In the genomic region with DNA sequence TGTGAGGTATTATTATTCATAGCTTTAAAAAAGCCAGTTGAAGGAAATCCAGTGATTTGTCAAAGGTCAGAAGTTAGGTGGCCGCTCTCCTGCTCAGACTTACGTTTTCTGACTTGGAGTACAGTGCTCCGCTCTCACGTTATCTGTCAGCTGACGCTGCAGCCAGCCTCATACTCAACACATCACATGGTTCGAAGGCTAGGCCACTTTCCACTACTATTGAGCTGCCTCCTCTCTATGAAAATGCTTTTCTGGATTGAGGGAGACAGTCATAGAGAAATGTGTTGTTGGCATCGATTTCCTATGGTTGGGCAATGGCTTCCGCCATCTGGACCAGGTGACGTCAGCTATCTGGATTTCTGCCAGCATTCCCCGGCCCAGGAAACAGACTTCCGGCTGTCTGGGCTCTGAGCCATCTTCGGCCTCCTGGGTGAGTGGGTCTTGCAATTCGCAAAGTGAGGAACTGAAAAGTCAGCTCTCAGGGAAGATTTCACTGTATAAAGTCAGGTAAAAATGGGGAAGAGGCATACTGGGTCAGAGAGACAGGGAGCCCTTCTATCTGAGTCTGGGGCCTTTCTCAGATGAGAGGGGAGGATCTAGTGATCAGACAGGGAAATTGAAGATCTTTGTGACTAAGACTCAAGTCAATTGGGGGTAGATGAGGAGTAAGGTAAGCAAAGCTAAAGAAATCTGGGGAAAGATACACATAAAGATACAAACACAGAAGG, we compare ENCODE assay signal across 1 cellular context.
A peak's percentile ranks its signal among the peaks of the same experiment; 100 is the strongest.
TF ChIP-seq lines count a peak whose summit lies in the region.

No MANE protein-coding gene starts in this region.

TF ChIP-seq in HCT116, 20 proteins besides CTCF, POLR2A, EP300 and RAD21 (continued from another document):
- no peak; the same call in 1 of the 2 replicates for TF ChIP-seq ELF1 (IDR thresholded peaks at IDR 0.05; ENCODE audit: borderline replicate concordance, low read depth)
- TF ChIP-seq ZNF274 (IDR thresholded peaks at IDR 0.05; ENCODE audit: low read depth, low read length) = no peak
- TF ChIP-seq CBX3 (IDR thresholded peaks at IDR 0.05; ENCODE audit: low read depth) = peak; percentile 71
- TF ChIP-seq, protein P1, sequence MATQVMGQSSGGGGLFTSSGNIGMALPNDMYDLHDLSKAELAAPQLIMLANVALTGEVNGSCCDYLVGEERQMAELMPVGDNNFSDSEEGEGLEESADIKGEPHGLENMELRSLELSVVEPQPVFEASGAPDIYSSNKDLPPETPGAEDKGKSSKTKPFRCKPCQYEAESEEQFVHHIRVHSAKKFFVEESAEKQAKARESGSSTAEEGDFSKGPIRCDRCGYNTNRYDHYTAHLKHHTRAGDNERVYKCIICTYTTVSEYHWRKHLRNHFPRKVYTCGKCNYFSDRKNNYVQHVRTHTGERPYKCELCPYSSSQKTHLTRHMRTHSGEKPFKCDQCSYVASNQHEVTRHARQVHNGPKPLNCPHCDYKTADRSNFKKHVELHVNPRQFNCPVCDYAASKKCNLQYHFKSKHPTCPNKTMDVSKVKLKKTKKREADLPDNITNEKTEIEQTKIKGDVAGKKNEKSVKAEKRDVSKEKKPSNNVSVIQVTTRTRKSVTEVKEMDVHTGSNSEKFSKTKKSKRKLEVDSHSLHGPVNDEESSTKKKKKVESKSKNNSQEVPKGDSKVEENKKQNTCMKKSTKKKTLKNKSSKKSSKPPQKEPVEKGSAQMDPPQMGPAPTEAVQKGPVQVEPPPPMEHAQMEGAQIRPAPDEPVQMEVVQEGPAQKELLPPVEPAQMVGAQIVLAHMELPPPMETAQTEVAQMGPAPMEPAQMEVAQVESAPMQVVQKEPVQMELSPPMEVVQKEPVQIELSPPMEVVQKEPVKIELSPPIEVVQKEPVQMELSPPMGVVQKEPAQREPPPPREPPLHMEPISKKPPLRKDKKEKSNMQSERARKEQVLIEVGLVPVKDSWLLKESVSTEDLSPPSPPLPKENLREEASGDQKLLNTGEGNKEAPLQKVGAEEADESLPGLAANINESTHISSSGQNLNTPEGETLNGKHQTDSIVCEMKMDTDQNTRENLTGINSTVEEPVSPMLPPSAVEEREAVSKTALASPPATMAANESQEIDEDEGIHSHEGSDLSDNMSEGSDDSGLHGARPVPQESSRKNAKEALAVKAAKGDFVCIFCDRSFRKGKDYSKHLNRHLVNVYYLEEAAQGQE (IDR thresholded peaks at IDR 0.05; ENCODE audit: low read depth) = no peak
